In the genomic region with DNA sequence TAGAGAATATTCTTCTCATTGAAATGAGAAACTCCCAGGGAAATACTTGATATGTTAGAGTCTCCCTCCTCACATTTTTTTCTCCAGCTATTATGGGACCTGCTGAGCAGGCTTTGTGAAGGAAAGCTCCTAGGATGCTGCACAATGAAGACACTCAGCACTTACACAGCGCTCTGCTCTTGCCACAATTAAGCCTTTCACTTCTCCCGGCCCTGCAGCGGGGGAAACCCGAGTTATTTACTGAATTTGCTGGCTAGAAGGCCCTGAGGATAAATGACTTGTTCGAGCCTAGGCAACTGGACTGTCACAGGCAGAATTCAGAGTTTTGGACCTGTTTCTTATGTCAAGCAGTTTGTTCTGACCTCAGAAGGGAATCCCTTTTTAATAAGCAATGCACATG, we compare ENCODE assay signal across 1 cellular context.
TF ChIP-seq lines count a peak whose summit lies in the region.

No MANE protein-coding gene starts in this region.

TF ChIP-seq in WTC11, 78 proteins besides CTCF, POLR2A, EP300 and RAD21 (continued from another document):
- TF ChIP-seq, protein P1, sequence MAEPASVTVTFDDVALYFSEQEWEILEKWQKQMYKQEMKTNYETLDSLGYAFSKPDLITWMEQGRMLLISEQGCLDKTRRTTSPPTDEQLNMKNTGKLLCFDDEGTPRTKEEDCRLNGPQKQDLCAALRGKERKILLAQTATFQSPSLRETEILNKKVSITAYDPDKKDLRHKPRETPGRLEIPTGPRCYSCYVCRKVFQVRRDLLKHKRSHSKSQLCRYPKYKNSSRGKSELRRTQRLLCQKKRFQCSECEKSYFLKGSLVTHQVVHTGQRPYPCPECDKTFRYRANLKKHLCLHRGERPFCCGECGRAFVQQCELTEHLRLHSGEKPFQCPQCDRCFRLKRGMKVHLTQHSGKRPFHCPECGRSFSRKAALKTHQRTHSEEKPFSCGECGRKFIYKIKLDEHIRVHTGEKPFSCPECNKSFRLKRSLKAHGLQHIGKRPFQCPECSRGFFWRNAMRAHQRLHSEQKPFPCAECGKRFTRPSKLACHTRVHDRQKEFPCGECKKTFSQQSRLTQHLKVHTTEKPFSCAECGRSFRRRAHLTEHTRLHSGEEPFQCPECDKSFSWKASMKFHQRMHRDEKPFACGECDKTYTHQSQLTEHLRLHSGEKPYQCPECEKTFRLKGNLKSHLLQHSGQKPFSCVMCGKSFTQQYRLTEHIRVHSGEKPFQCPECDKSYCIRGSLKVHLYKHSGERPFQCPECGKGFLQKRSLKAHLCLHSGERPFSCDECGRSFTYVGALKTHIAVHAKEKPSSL (CRISPR knock-in tag; conservative IDR thresholded peaks at IDR 0.05), result no peak
- TF ChIP-seq ELF4 (CRISPR knock-in tag; IDR thresholded peaks at IDR 0.05; ENCODE audit: low read depth), result no peak
- TF ChIP-seq NR3C1 (CRISPR knock-in tag; conservative IDR thresholded peaks at IDR 0.05; ENCODE audit: low read depth), result no peak
- no peak for TF ChIP-seq TEAD4 (CRISPR knock-in tag; IDR thresholded peaks at IDR 0.05)
- TF ChIP-seq OVOL2 (CRISPR knock-in tag; IDR thresholded peaks at IDR 0.05; ENCODE audit: borderline replicate concordance), result no peak
- TF ChIP-seq GRHL2 (CRISPR knock-in tag; IDR thresholded peaks at IDR 0.05; ENCODE audit: insufficient replicate concordance, severe bottlenecking), result no peak
- TF ChIP-seq ZNF219 (CRISPR knock-in tag; IDR thresholded peaks at IDR 0.05; ENCODE audit: borderline replicate concordance), result no peak
